ENCODE assay signal across 22 cellular contexts in genomic region chr12:51407604-51408003, GRCh38. TPM values are rescaled to one million over a fixed set of nuclear protein-coding genes. Genes with fewer than 3 reads are reported as not detected.
"Had no signal": no experiment of that assay in that cellular context is flagged by ENCODE, and none has a peak within 500 bp of the region (broad histone marks: within the 10 kb centered on the region; RNA-seq: fewer than 3 reads in every experiment).

No MANE protein-coding gene starts in this region.

- H3K27me3 Mint-ChIP-seq: activated naive CD4-positive, alpha-beta T cell treated with anti-CD3 and anti-CD28 coated beads, Interleukin-2, amount 50 U/mL, for 24 hours had no signal

- H3K9me3 ChIP-seq: ascending aorta, colonic mucosa, right lobe of liver, testis, upper lobe of left lung, vagina had no signal

- H3K4me3 ChIP-seq: ascending aorta, cardiac muscle cell, colonic mucosa, right lobe of liver, testis, upper lobe of left lung, vagina had no signal

- H3K4me1 ChIP-seq: ascending aorta, colonic mucosa, right lobe of liver, upper lobe of left lung, vagina had no signal

- H3K4me1 Mint-ChIP-seq: activated naive CD4-positive, alpha-beta T cell treated with anti-CD3 and anti-CD28 coated beads, Interleukin-2, amount 50 U/mL, for 24 hours; brain; nephron had no signal

- H3K27me3 ChIP-seq: ascending aorta, cardiac muscle cell, colonic mucosa, right lobe of liver, testis, upper lobe of left lung, vagina had no signal

- H3K27ac Mint-ChIP-seq: activated naive CD4-positive, alpha-beta T cell treated with anti-CD3 and anti-CD28 coated beads, Interleukin-2, amount 50 U/mL, for 24 hours; activated T-helper 2 cell treated with anti-CD3 and anti-CD28 coated beads, Interferon-gamma antibody, Interleukin-2, Interleukin-4, amounts not matched to agents 10 μg/mL and 5 μg/mL and 100 μg/mL, durations not matched to agents 14 hours and 24 hours and 36 hours; brain; nephron had no signal

- H3K9me3 Mint-ChIP-seq: activated naive CD4-positive, alpha-beta T cell treated with anti-CD3 and anti-CD28 coated beads, Interleukin-2, amount 50 U/mL, for 24 hours; activated T-helper 2 cell treated with anti-CD3 and anti-CD28 coated beads, Interferon-gamma antibody, Interleukin-2, Interleukin-4, amounts not matched to agents 10 μg/mL and 5 μg/mL and 100 μg/mL, durations not matched to agents 14 hours and 24 hours and 36 hours; brain; nephron had no signal

- H3K36me3 ChIP-seq: ascending aorta, cardiac muscle cell, colonic mucosa, right lobe of liver, upper lobe of left lung, vagina had no signal

- DNase-seq: activated CD4-positive, alpha-beta T cell treated with anti-CD3 and anti-CD28 coated beads for 4 hours; activated CD4-positive, alpha-beta T cell treated with anti-CD3 and anti-CD28 coated beads, Interleukin-2, amount 50 U/mL, for 48 hours; activated CD4-positive, CD25-positive, alpha-beta regulatory T cell; activated T-cell treated with anti-CD3 and anti-CD28 coated beads, Interleukin-2, amount 50 U/mL, for 48 hours; cerebellar nuclear complex; colonic mucosa; effector CD8-positive, alpha-beta T cell; left cardiac atrium; mammary epithelial cell; right lobe of liver; stimulated activated CD4-positive, alpha-beta T cell treated with anti-CD3 and anti-CD28 coated beads, Interleukin-2, amount 100 ng/mL, for 48 hours; stimulated activated naive CD4-positive, alpha-beta T cell treated with Interleukin-2 at 50 U/mL for 16 hours; T-helper 1 cell; testis; upper lobe of left lung had no signal

- H3K4me3 Mint-ChIP-seq: activated naive CD4-positive, alpha-beta T cell treated with anti-CD3 and anti-CD28 coated beads, Interleukin-2, amount 50 U/mL, for 24 hours; brain; nephron had no signal

- H3K27ac ChIP-seq: ascending aorta, cardiac muscle cell, colonic mucosa, right lobe of liver, testis, upper lobe of left lung, vagina had no signal

- H3K36me3 Mint-ChIP-seq: activated naive CD4-positive, alpha-beta T cell treated with anti-CD3 and anti-CD28 coated beads, Interleukin-2, amount 50 U/mL, for 24 hours; brain had no signal

- ATAC-seq: left cardiac atrium, right lobe of liver had no signal

RNA-seq across cellular contexts. Expression of gene SLC4A8, which starts 17.0 kb away (rescaled TPM):
- total RNA-seq: ascending aorta had no signal
